3 cellular contexts compared by ENCODE assay signal in the genomic region with DNA sequence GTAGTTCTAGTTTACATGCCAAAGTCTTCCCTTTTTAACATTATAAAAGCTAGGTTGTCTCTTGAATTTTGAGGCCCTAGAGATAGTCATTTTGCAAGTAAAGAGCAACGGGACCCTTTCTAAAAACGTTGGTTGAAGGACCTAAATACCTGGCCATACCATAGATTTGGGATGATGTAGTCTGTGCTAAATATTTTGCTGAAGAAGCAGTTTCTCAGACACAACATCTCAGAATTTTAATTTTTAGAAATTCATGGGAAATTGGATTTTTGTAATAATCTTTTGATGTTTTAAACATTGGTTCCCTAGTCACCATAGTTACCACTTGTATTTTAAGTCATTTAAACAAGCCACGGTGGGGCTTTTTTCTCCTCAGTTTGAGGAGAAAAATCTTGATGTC.
TF ChIP-seq lines count a peak whose summit lies in the region.

No MANE protein-coding gene starts in this region.

TF ChIP-seq in A549, 52 proteins besides CTCF, POLR2A, EP300 and RAD21:
- TF ChIP-seq CBX8 (IDR thresholded peaks at IDR 0.05) (no peak), MAFK (IDR thresholded peaks at IDR 0.05; ENCODE audit: partially characterized antibody) (peak; percentile 72)
- TF ChIP-seq, protein P1, sequence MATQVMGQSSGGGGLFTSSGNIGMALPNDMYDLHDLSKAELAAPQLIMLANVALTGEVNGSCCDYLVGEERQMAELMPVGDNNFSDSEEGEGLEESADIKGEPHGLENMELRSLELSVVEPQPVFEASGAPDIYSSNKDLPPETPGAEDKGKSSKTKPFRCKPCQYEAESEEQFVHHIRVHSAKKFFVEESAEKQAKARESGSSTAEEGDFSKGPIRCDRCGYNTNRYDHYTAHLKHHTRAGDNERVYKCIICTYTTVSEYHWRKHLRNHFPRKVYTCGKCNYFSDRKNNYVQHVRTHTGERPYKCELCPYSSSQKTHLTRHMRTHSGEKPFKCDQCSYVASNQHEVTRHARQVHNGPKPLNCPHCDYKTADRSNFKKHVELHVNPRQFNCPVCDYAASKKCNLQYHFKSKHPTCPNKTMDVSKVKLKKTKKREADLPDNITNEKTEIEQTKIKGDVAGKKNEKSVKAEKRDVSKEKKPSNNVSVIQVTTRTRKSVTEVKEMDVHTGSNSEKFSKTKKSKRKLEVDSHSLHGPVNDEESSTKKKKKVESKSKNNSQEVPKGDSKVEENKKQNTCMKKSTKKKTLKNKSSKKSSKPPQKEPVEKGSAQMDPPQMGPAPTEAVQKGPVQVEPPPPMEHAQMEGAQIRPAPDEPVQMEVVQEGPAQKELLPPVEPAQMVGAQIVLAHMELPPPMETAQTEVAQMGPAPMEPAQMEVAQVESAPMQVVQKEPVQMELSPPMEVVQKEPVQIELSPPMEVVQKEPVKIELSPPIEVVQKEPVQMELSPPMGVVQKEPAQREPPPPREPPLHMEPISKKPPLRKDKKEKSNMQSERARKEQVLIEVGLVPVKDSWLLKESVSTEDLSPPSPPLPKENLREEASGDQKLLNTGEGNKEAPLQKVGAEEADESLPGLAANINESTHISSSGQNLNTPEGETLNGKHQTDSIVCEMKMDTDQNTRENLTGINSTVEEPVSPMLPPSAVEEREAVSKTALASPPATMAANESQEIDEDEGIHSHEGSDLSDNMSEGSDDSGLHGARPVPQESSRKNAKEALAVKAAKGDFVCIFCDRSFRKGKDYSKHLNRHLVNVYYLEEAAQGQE (IDR thresholded peaks at IDR 0.05) = no peak

TF ChIP-seq in IMR-90, 13 proteins besides CTCF, POLR2A, EP300 and RAD21:
- TF ChIP-seq MAFK (IDR thresholded peaks at IDR 0.05; ENCODE audit: low read depth, low read length) = peak; percentile 81
- no peak for TF ChIP-seq BHLHE40 (IDR thresholded peaks at IDR 0.05; ENCODE audit: low read depth, low read length)

TF ChIP-seq in K562, 482 proteins besides CTCF, POLR2A, EP300 and RAD21:
- no peak for TF ChIP-seq POLR2B (IDR thresholded peaks at IDR 0.05; ENCODE audit: low read depth, partially characterized antibody)
- peak; percentile 58 for TF ChIP-seq ZNF316 (IDR thresholded peaks at IDR 0.05)
- TF ChIP-seq, protein P2, sequence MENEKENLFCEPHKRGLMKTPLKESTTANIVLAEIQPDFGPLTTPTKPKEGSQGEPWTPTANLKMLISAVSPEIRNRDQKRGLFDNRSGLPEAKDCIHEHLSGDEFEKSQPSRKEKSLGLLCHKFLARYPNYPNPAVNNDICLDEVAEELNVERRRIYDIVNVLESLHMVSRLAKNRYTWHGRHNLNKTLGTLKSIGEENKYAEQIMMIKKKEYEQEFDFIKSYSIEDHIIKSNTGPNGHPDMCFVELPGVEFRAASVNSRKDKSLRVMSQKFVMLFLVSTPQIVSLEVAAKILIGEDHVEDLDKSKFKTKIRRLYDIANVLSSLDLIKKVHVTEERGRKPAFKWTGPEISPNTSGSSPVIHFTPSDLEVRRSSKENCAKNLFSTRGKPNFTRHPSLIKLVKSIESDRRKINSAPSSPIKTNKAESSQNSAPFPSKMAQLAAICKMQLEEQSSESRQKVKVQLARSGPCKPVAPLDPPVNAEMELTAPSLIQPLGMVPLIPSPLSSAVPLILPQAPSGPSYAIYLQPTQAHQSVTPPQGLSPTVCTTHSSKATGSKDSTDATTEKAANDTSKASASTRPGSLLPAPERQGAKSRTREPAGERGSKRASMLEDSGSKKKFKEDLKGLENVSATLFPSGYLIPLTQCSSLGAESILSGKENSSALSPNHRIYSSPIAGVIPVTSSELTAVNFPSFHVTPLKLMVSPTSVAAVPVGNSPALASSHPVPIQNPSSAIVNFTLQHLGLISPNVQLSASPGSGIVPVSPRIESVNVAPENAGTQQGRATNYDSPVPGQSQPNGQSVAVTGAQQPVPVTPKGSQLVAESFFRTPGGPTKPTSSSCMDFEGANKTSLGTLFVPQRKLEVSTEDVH (IDR thresholded peaks at IDR 0.05; ENCODE audit: low read depth, partially characterized antibody) = no peak
- no peak for TF ChIP-seq SMAD3 (CRISPR knock-in tag; conservative IDR thresholded peaks at IDR 0.05)
- no peak for TF ChIP-seq HDGF (IDR thresholded peaks at IDR 0.05)
- peak; percentile 46 for TF ChIP-seq MAFF (IDR thresholded peaks at IDR 0.05; ENCODE audit: low read length)
- TF ChIP-seq, protein P3, sequence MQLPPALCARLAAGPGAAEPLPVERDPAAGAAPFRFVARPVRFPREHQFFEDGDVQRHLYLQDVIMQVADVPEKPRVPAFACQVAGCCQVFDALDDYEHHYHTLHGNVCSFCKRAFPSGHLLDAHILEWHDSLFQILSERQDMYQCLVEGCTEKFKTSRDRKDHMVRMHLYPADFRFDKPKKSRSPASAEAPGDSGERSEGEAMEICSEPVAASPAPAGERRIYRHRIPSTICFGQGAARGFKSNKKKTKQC (CRISPR knock-in tag; IDR thresholded peaks at IDR 0.05) = no peak
- no peak for TF ChIP-seq NR2F6 (CRISPR knock-in tag; IDR thresholded peaks at IDR 0.05)
- no peak for TF ChIP-seq ZNF699 (CRISPR knock-in tag; IDR thresholded peaks at IDR 0.05; ENCODE audit: insufficient replicate concordance)
- no peak for TF ChIP-seq DIDO1 (tag; IDR thresholded peaks at IDR 0.05; ENCODE audit: low read depth)
- no peak for TF ChIP-seq ZNF184 (CRISPR knock-in tag; IDR thresholded peaks at IDR 0.05)
- 0 out of 2 replicates have a peak, but pooled peaks have one; percentile 16 for TF ChIP-seq MAFG (tag; conservative IDR thresholded peaks at IDR 0.05)
- TF ChIP-seq CBX2 (IDR thresholded peaks at IDR 0.05; ENCODE audit: insufficient read depth, low read length, poor library complexity, severe bottlenecking) = no peak
- TF ChIP-seq, protein P4, sequence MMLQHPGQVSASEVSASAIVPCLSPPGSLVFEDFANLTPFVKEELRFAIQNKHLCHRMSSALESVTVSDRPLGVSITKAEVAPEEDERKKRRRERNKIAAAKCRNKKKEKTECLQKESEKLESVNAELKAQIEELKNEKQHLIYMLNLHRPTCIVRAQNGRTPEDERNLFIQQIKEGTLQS (IDR thresholded peaks at IDR 0.05) = no peak
- TF ChIP-seq, protein P4 (CRISPR knock-in tag; conservative IDR thresholded peaks at IDR 0.05) = no peak
- no peak for TF ChIP-seq ZNF263 (CRISPR knock-in tag; IDR thresholded peaks at IDR 0.05; ENCODE audit: borderline replicate concordance)
- peak; percentile 48; the same call in 1 of the 2 replicates for TF ChIP-seq C11orf30 (IDR thresholded peaks at IDR 0.05; ENCODE audit: low read depth)
- no peak for TF ChIP-seq SRSF7 (optimal IDR thresholded peaks at IDR 0.05; ENCODE audit: low read depth, low read length)
- TF ChIP-seq ARID1B (IDR thresholded peaks at IDR 0.05) = no peak
- TF ChIP-seq ZBED1 (IDR thresholded peaks at IDR 0.05) = no peak
- TF ChIP-seq, protein P5, sequence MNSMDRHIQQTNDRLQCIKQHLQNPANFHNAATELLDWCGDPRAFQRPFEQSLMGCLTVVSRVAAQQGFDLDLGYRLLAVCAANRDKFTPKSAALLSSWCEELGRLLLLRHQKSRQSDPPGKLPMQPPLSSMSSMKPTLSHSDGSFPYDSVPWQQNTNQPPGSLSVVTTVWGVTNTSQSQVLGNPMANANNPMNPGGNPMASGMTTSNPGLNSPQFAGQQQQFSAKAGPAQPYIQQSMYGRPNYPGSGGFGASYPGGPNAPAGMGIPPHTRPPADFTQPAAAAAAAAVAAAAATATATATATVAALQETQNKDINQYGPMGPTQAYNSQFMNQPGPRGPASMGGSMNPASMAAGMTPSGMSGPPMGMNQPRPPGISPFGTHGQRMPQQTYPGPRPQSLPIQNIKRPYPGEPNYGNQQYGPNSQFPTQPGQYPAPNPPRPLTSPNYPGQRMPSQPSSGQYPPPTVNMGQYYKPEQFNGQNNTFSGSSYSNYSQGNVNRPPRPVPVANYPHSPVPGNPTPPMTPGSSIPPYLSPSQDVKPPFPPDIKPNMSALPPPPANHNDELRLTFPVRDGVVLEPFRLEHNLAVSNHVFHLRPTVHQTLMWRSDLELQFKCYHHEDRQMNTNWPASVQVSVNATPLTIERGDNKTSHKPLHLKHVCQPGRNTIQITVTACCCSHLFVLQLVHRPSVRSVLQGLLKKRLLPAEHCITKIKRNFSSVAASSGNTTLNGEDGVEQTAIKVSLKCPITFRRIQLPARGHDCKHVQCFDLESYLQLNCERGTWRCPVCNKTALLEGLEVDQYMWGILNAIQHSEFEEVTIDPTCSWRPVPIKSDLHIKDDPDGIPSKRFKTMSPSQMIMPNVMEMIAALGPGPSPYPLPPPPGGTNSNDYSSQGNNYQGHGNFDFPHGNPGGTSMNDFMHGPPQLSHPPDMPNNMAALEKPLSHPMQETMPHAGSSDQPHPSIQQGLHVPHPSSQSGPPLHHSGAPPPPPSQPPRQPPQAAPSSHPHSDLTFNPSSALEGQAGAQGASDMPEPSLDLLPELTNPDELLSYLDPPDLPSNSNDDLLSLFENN (IDR thresholded peaks at IDR 0.05; ENCODE audit: low read depth in 2 of 2, low read length in 2 of 2) = no peak
- no peak for TF ChIP-seq ZNF165 (CRISPR knock-in tag; IDR thresholded peaks at IDR 0.05; ENCODE audit: borderline replicate concordance)
- TF ChIP-seq FIP1L1 (IDR thresholded peaks at IDR 0.05; ENCODE audit: low read depth, low read length, poor library complexity, severe bottlenecking) = no peak
- TF ChIP-seq, protein P6, sequence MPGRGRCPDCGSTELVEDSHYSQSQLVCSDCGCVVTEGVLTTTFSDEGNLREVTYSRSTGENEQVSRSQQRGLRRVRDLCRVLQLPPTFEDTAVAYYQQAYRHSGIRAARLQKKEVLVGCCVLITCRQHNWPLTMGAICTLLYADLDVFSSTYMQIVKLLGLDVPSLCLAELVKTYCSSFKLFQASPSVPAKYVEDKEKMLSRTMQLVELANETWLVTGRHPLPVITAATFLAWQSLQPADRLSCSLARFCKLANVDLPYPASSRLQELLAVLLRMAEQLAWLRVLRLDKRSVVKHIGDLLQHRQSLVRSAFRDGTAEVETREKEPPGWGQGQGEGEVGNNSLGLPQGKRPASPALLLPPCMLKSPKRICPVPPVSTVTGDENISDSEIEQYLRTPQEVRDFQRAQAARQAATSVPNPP (IDR thresholded peaks at IDR 0.05; ENCODE audit: borderline replicate concordance, insufficient read depth, insufficient read length) = no peak
- TF ChIP-seq PML (IDR thresholded peaks at IDR 0.05; ENCODE audit: low read length) = no peak
- TF ChIP-seq MAFK (IDR thresholded peaks at IDR 0.05; ENCODE audit: low read length) = peak; percentile 48; the same call in 1 of the 2 replicates
